ENCODE assay signal across 14 cellular contexts in the genomic region with DNA sequence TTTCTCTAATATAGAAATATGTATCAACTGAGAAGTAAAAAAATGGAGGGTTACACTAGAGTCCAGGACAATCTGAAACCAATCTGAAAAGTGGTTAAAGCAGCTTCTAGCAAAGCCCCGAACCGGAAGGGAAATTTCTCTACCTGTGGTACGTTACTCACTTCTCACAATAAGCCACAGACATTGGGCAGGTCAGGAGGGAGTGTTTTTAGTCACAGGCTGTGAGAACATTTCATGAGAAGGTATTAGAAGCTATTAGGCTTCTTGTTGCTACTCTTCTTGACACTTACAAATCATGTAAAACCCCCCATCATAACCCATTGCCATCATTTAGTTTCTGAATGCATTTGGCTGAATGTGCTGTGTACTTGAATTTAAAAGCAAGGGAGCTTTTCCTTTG.
DNase-seq lines count a peak whose midpoint lies in the region; ATAC-seq, FAIRE-seq and TF ChIP-seq lines count a peak whose summit lies in the region.
"Had no signal": no experiment of that assay in that cellular context is flagged by ENCODE, and none has a peak within 500 bp of the region (broad histone marks: within the 10 kb centered on the region; RNA-seq: fewer than 3 reads in every experiment).

No MANE protein-coding gene starts in this region.

- ATAC-seq in GM18498 (IDR thresholded peaks at IDR 0.05; ENCODE audit: unreplicated experiment): peak; percentile 62
- ATAC-seq in HG02759 (IDR thresholded peaks at IDR 0.05; ENCODE audit: unreplicated experiment): peak; percentile 62
- peak; percentile 89 for ATAC-seq in HG03571 (IDR thresholded peaks at IDR 0.05; ENCODE audit: unreplicated experiment)
- no peak for ATAC-seq in mucosa of descending colon
- ATAC-seq: left ventricle myocardium superior had no signal

- H3K4me3 ChIP-seq in mucosa of descending colon: no peak overlapping the region
- no peak overlapping the region for H3K4me3 ChIP-seq in breast epithelium
- H3K4me3 ChIP-seq: SJSA1 had no signal

- H3K27me3 ChIP-seq in breast epithelium: no peaks in the 10 kb centered on the region
- H3K27me3 ChIP-seq: neutrophil, SJSA1 had no signal

- intact Hi-C loops in mucosa of descending colon (cut with DNase I, micrococcal nuclease): no loop called here
- intact Hi-C loops in posterior cingulate gyrus (cut with DNase I): no loop called here
- intact Hi-C loops in breast epithelium (cut with DNase I; ENCODE audit: low total_unique reads): no loop called here

- no peak overlapping the region for H3K27ac ChIP-seq in breast epithelium
- H3K27ac ChIP-seq: neutrophil, SJSA1 had no signal

- peaks cover 9% of the 10 kb centered on the region for H3K4me1 ChIP-seq in mucosa of descending colon (ENCODE audit: low read depth)
- H3K4me1 ChIP-seq in breast epithelium: no peaks in the 10 kb centered on the region
- H3K4me1 ChIP-seq: SJSA1 had no signal

- H3K9me3 ChIP-seq in mucosa of descending colon (no peaks in the 10 kb centered on the region), breast epithelium (no peaks in the 10 kb centered on the region)
- H3K9me3 ChIP-seq: neutrophil, SJSA1 had no signal

- DNase-seq in GM19239 (ENCODE audit: insufficient read length, low spot score): no peak
- DNase-seq in mucosa of descending colon: no peak
- no peak for DNase-seq in activated naive CD4-positive, alpha-beta T cell treated with Interleukin-2 at 50 U/mL for 16 hours
- DNase-seq in posterior cingulate gyrus: no peak
- DNase-seq in breast epithelium (ENCODE audit: low spot score in 2 of 2): no peak
- DNase-seq: CD4-positive, alpha-beta T cell; left ventricle myocardium superior; NCI-H510A treated with DMSO at 0.1 percent for 48 hours had no signal

- TF ChIP-seq CTCF in mucosa of descending colon (IDR thresholded peaks at IDR 0.05): no peak
- TF ChIP-seq CTCF in breast epithelium (IDR thresholded peaks at IDR 0.05): no peak

- peak; percentile 70 for FAIRE-seq in GM19239 (lab: Jason Lieb, UNC)
- FAIRE-seq: frontal cortex had no signal

- H3K36me3 ChIP-seq in mucosa of descending colon (ENCODE audit: low read depth): no peaks in the 10 kb centered on the region
- no peaks in the 10 kb centered on the region for H3K36me3 ChIP-seq in breast epithelium
- H3K36me3 ChIP-seq: neutrophil, SJSA1 had no signal

- no peak for TF ChIP-seq POLR2A in breast epithelium (IDR thresholded peaks at IDR 0.05)
